Comparison of ENCODE assay signal across 1 cellular context in genomic region chr1:166884971-166885370, GRCh38.
TF ChIP-seq lines count a peak whose summit lies in the region.

No MANE protein-coding gene starts in this region.

TF ChIP-seq in HepG2, 621 proteins besides CTCF, POLR2A, EP300 and RAD21:
- TF ChIP-seq ZSCAN31 (CRISPR knock-in tag; IDR thresholded peaks at IDR 0.05; ENCODE audit: low read depth): no peak
